ENCODE assay signal across 8 cellular contexts in the genomic region with DNA sequence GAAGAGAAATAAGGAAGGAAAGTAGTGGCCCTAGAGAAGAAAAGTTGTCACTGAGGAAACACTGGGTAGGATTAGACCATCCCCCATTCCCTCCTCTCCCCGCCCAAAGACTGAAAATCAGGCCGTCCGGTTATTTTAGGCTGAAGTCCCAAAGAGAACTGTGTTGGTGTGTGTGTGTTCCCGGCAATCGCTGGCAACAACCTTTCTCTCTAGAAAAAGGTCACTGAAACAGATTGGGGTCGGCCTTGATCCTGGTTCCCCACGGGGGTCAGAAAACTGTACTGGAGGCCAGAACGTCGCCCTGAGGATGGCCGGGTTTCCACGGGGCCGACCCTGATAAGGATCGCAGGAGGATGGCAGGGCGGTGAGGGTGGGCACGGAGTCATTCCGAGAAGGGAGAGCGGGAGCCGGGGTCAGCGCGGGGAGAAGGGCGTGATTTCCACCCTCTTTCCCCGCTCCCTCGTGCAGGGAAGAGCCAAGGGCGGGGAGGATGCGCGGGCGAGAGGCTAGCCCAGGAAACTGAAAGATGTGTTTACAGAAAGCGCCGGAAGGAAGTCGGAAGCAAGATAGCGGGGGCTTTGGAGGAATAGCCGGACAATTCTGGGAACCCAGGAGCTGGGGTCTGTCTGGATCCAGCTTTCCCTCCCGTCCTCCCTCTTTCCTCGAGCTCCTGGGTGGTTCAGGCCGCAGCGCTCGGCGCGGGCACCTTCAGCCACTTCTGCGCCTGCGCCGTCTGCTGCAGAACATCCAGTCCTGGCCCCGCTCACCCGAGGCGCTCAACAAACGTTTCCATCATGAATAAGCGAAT. TPM values are rescaled to one million over a fixed set of nuclear protein-coding genes. Genes with fewer than 3 reads are reported as not detected.
DNase-seq lines count a peak whose midpoint lies in the region; ATAC-seq and TF ChIP-seq lines count a peak whose summit lies in the region.

No MANE protein-coding gene starts in this region.

- H3K9me2 ChIP-seq in SK-N-SH, result no peaks in the 10 kb centered on the region
- H3K9me2 ChIP-seq in PC-9 (ENCODE audit: insufficient read depth), result no peaks in the 10 kb centered on the region

- H3K4me1 ChIP-seq in SK-N-SH (ENCODE audit: control insufficient read depth in 1 of 2, insufficient read depth in 2 of 2, low read depth in 1 of 2, low read length in 1 of 2), result 0 out of 4 replicates have a peak, but pooled peaks cover 0 to 3% of the 10 kb centered on the region in 2 experiments
- H3K4me1 ChIP-seq in PC-9 (replicated peaks; ENCODE audit: insufficient read depth), result peaks cover 38% of the 10 kb centered on the region
- H3K4me1 ChIP-seq in aorta (ENCODE audit: control insufficient read depth in 1 of 2, insufficient read depth in 2 of 2, low read length in 2 of 2), result no peaks in the 10 kb centered on the region

- no peaks in the 10 kb centered on the region for H3K79me2 ChIP-seq in SK-N-SH (ENCODE audit: insufficient read depth)
- H3K79me2 ChIP-seq in PC-9 (ENCODE audit: low read depth), result no peaks in the 10 kb centered on the region

- H3K4me3 ChIP-seq in SK-N-SH (ENCODE audit: low read depth in 2 of 2, low read length in 1 of 2), result no peak overlapping the region
- no peak overlapping the region for H3K4me3 ChIP-seq in PC-9
- peak overlapping the region; percentile 2 to 18 for H3K4me3 ChIP-seq in aorta (ENCODE audit: low read length in 2 of 2)

- 86% methylated on average over 47 of the region's 47 CpGs for WGBS in SK-N-SH (ENCODE audit: low lambda C conversion rate)
- 2 to 6% methylated on average over 33 to 47 of the region's 47 CpGs for WGBS in aorta, 2 donors

- CTCF ChIA-PET in SK-N-SH (lab: Yijun Ruan, JAX), result no interaction called here
- CTCF ChIA-PET in PC-9 (lab: Charles Lee), result interaction anchor here (0.6 kb wide), 1 partner anchor 91 kb away, joined by 5 read pairs; no protein-coding TSS in a partner anchor
- CTCF ChIA-PET in HEK293T (lab: Yijun Ruan, JAX), result no interaction called here

- POLR2A ChIA-PET in SK-N-SH (lab: Yijun Ruan, JAX), result no interaction called here
- POLR2A ChIA-PET in PC-9 (lab: Charles Lee; ENCODE audit: unreplicated experiment), result interaction anchor here (0.5 to 0.6 kb wide), 3 partner anchors 29 to 699 kb away, joined by 3 to 6 read pairs (median 4); no protein-coding TSS in a partner anchor
- POLR2A ChIA-PET in HEK293T (lab: Yijun Ruan, JAX), result no interaction called here

- DNase-seq in SK-N-SH (no peak), PC-9 (peak; percentile 32 to 77), head of caudate nucleus (peak in 41 of 42 donors; percentile 39 to 87 (median 71)), sciatic nerve (ENCODE audit: low spot score) (peak; percentile 86), aorta (peak; percentile 92 to 93), HEK293T (ENCODE audit: extremely low spot score) (no peak)
- peak; percentile 3 to 63 (median 38) for DNase-seq in activated naive CD4-positive, alpha-beta T cell (lab: John Stamatoyannopoulos, UW)

- H3K27me3 ChIP-seq in SK-N-SH (ENCODE audit: insufficient read depth), result no peaks in the 10 kb centered on the region
- no peaks in the 10 kb centered on the region for H3K27me3 ChIP-seq in PC-9 (ENCODE audit: insufficient read depth, low read depth)
- H3K27me3 ChIP-seq in aorta (ENCODE audit: control insufficient read depth in 1 of 2, insufficient read depth in 2 of 2, low read length in 1 of 2), result no peaks in the 10 kb centered on the region

- H3F3A ChIP-seq in SK-N-SH (replicated peaks; ENCODE audit: insufficient read depth) (peaks cover 24% of the 10 kb centered on the region), PC-9 (ENCODE audit: insufficient read depth, low read depth) (peaks cover 31% of the 10 kb centered on the region)

- H3K36me3 ChIP-seq in SK-N-SH (replicated peaks in 1 of 2; ENCODE audit: control insufficient read depth in 1 of 2, insufficient read depth in 2 of 2, low read length in 1 of 2) (no peaks in the 10 kb centered on the region), PC-9 (ENCODE audit: low read depth) (no peaks in the 10 kb centered on the region), aorta (ENCODE audit: control insufficient read depth in 1 of 2, insufficient read depth in 2 of 2, low read length in 1 of 2) (no peaks in the 10 kb centered on the region)

- H2AFZ ChIP-seq in SK-N-SH (ENCODE audit: low read depth) (peak overlapping the region; percentile 43; the same call in 1 of the 2 replicates), PC-9 (peak overlapping the region; percentile 35; the same call in 1 of the 2 replicates)

- TF ChIP-seq RAD21 in SK-N-SH (IDR thresholded peaks at IDR 0.05; ENCODE audit: low read length), result no peak

- no peak overlapping the region for H3K9ac ChIP-seq in SK-N-SH

- TF ChIP-seq EP300 in SK-N-SH (IDR thresholded peaks at IDR 0.05; ENCODE audit: borderline replicate concordance in 1 of 2, low read depth in 1 of 2, low read length in 1 of 2), result no peak

- no peak overlapping the region for H3K4me2 ChIP-seq in SK-N-SH
- H3K4me2 ChIP-seq in PC-9, result peak overlapping the region; percentile 35

- H4K20me1 ChIP-seq in SK-N-SH (ENCODE audit: insufficient read depth), result no peaks in the 10 kb centered on the region
- H4K20me1 ChIP-seq in PC-9 (ENCODE audit: insufficient read depth), result no peaks in the 10 kb centered on the region

- TF ChIP-seq CTCF in SK-N-SH (IDR thresholded peaks at IDR 0.05), result no peak
- no peak for TF ChIP-seq CTCF in PC-9 (conservative IDR thresholded peaks at IDR 0.05)

- H3K9me3 ChIP-seq in SK-N-SH, result no peaks in the 10 kb centered on the region
- H3K9me3 ChIP-seq in PC-9 (ENCODE audit: insufficient read depth, low read depth), result peaks cover 5% of the 10 kb centered on the region
- H3K9me3 ChIP-seq in aorta (ENCODE audit: control insufficient read depth, low read length), result no peaks in the 10 kb centered on the region

- H3K27ac ChIP-seq in SK-N-SH (ENCODE audit: low read depth in 2 of 2, low read length in 1 of 2) (peak overlapping the region in 1 of 2 experiments; percentile 93; a peak in 1 of 4 replicates), PC-9 (no peak overlapping the region), aorta (ENCODE audit: low read depth in 1 of 2, low read length in 2 of 2) (peak overlapping the region in 1 of 2 donors; percentile 26)

- ATAC-seq in SK-N-SH treated with all-trans-retinoic acid at 6 μM for 48 hours (no peak), sciatic nerve (peak; percentile 96), aorta (ENCODE audit: low FRiP score) (peak; percentile 92)

- BruUV-seq in PC-9 (replicated peaks; lab: Mats Ljungman, UMichigan), result TSS peak; percentile 79

- intact Hi-C loops in PC-9 (cut with micrococcal nuclease; ENCODE audit: unreplicated experiment) (loop anchor here (2.0 kb wide), 2 partner anchors 19 to 25 kb away; partner anchors contain the start of gene SPTLC2), head of caudate nucleus (cut with DNase I) (no loop called here), sciatic nerve (cut with DNase I) (no loop called here), aorta (cut with DNase I) (no loop called here)

TF ChIP-seq in SK-N-SH, 30 proteins besides CTCF, POLR2A, EP300 and RAD21:
- no peak for TF ChIP-seq YY1 (IDR thresholded peaks at IDR 0.05; ENCODE audit: low read depth)
- no peak for TF ChIP-seq PBX3 (IDR thresholded peaks at IDR 0.05)
- no peak for TF ChIP-seq TCF12 (IDR thresholded peaks at IDR 0.05)
- no peak for TF ChIP-seq RCOR1 (IDR thresholded peaks at IDR 0.05; ENCODE audit: low read length)
- TF ChIP-seq POLR2AphosphoS5 (IDR thresholded peaks at IDR 0.05; ENCODE audit: low read depth, low read length), result no peak
TF ChIP-seq in SK-N-SH: peak in this region for 0.

TF ChIP-seq in SK-N-SH treated with all-trans-retinoic acid at 6 μM for 48 hours, 23 proteins besides CTCF, POLR2A, EP300 and RAD21:
- TF ChIP-seq PPARA (CRISPR knock-in tag; IDR thresholded peaks at IDR 0.05; ENCODE audit: borderline replicate concordance) (no peak), CSDC2 (CRISPR knock-in tag; IDR thresholded peaks at IDR 0.05) (no peak), TCF4 (CRISPR knock-in tag; IDR thresholded peaks at IDR 0.05; ENCODE audit: borderline replicate concordance) (no peak), ESRRG (CRISPR knock-in tag; IDR thresholded peaks at IDR 0.05) (no peak)

TF ChIP-seq in HEK293T, 16 proteins besides CTCF, POLR2A, EP300 and RAD21:
- no peak for TF ChIP-seq HDGF (IDR thresholded peaks at IDR 0.05; ENCODE audit: borderline replicate concordance)
- no peak for TF ChIP-seq FOXA1 (IDR thresholded peaks at IDR 0.05)
- no peak for TF ChIP-seq L3MBTL2 (conservative IDR thresholded peaks at IDR 0.05)
- no peak for TF ChIP-seq ELF4 (IDR thresholded peaks at IDR 0.05)
- no peak for TF ChIP-seq TARDBP (IDR thresholded peaks at IDR 0.05)
- TF ChIP-seq BHLHE40 (IDR thresholded peaks at IDR 0.05; ENCODE audit: borderline replicate concordance), result no peak

RNA-seq across cellular contexts. Expression of gene SPTLC2, which starts 25.3 kb away (rescaled TPM):
- polyA plus RNA-seq in SK-N-SH (2012; rRNA removed) (10.2 and 14.4 TPM in 2 replicates), aorta (1 to 10 TPM; 2.3 to 3.1 TPM)
- polyA plus RNA-seq in SK-N-SH (2012; cell fraction: cytosol; rRNA removed), result 15.6 and 17.0 TPM in 2 replicates
- 6.9 and 10.0 TPM in 2 replicates for polyA plus RNA-seq in SK-N-SH (2012; cell fraction: nucleus; rRNA removed)
- total RNA-seq in PC-9 (2021) (68.4 and 81.7 TPM in 2 replicates), sciatic nerve (65.1 TPM), aorta (10 to 100 TPM; 37.8 to 45.4 TPM)

Comparison
In these comparisons a context has a peak if more than half of its experiments do, and no peak if none do; other contexts are left out.
1. DNase-seq: peak in PC-9 (2 of 2), activated naive CD4-positive, alpha-beta T cell (4 of 4), head of caudate nucleus (41 of 42), sciatic nerve (single experiment) and aorta (2 of 2); none in SK-N-SH (single experiment) and HEK293T (single experiment).
2. H3K4me3 ChIP-seq: peak in aorta (2 of 2); none in SK-N-SH (0 of 2) and PC-9 (single experiment).